Comparison of ENCODE assay signal across 21 cellular contexts in genomic region chr5:10634562-10634961, GRCh38.
A peak's percentile ranks its signal among the peaks of the same experiment; 100 is the strongest.
DNase-seq lines count a peak whose midpoint lies in the region; ATAC-seq and TF ChIP-seq lines count a peak whose summit lies in the region.
"Had no signal": no experiment of that assay in that cellular context is flagged by ENCODE, and none has a peak within 500 bp of the region (broad histone marks: within the 10 kb centered on the region; RNA-seq: fewer than 3 reads in every experiment).

No MANE protein-coding gene starts in this region.

- H3K4me2 ChIP-seq in BLaER1 = peak overlapping the region; percentile 90
- H3K4me2 ChIP-seq: hepatocyte had no signal

- H3K4me1 ChIP-seq in BLaER1 = peaks cover 72% of the 10 kb centered on the region
- H3K4me1 ChIP-seq: BE2C had no signal

- H4K20me1 ChIP-seq in BLaER1 = peaks cover 81% of the 10 kb centered on the region

- H3K36me3 ChIP-seq in BLaER1 = peaks cover 31% of the 10 kb centered on the region
- H3K36me3 ChIP-seq: BE2C, suprapubic skin, vagina had no signal

- ATAC-seq in activated B cell treated with CpG ODN at 0.5 μM for 24 hours (ENCODE audit: low read depth) = no peak
- ATAC-seq in HG03432 (IDR thresholded peaks at IDR 0.05; ENCODE audit: unreplicated experiment) = no peak

- no peak overlapping the region for H3K9ac ChIP-seq in BLaER1
- H3K9ac ChIP-seq: GM23248 had no signal

- no peaks in the 10 kb centered on the region for H3K27me3 Mint-ChIP-seq in T-helper 1 cell treated with Interleukin-12 subunit alpha and Interleukin-12 subunit beta and Interleukin-4 antibody, amounts not matched to agents 30 μg/mL and 1 μg/mL, for 36 hours (ENCODE audit: low read depth)
- no peaks in the 10 kb centered on the region for H3K27me3 Mint-ChIP-seq in activated B cell treated with CpG ODN at 0.5 μM for 24 hours
- H3K27me3 Mint-ChIP-seq in immature natural killer cell (ENCODE audit: low read depth in 3 of 3) = peaks cover under 1 to 21% (median 6%) of the 10 kb centered on the region in 3 donors

- in situ Hi-C loops in ACHN (cut with HindIII; ENCODE audit: low pct_ligation_motif_present, low pct_unique_long_range_greater_than_20kb, low sequenced_read_pairs) = no loop called here

- no peak for DNase-seq in T-helper 1 cell
- DNase-seq in activated B cell treated with CpG ODN at 0.5 μM for 24 hours = no peak
- no peak for DNase-seq in immature natural killer cell
- no peak for DNase-seq in C1 segment of cervical spinal cord (lab: John Stamatoyannopoulos, UW)
- no peak for DNase-seq in ACHN
- DNase-seq: BE2C, cerebellar nuclear complex, foreskin melanocyte, NCI-H187, NCI-H748 treated with DMSO at 0.1 percent for 48 hours, OCI-M1, retina, Right ventricle myocardium superior had no signal

- peaks cover 14% of the 10 kb centered on the region for H3K9me3 ChIP-seq in BLaER1
- H3K9me3 ChIP-seq: BE2C, suprapubic skin, vagina had no signal

- no peak overlapping the region for H3K4me3 ChIP-seq in BLaER1
- H3K4me3 ChIP-seq: GM23248, hepatocyte, lung, suprapubic skin, vagina had no signal

- H3K4me3 Mint-ChIP-seq in T-helper 1 cell treated with Interleukin-12 subunit alpha and Interleukin-12 subunit beta and Interleukin-4 antibody, amounts not matched to agents 30 μg/mL and 1 μg/mL, for 36 hours = peak overlapping the region; percentile 71
- H3K4me3 Mint-ChIP-seq in activated B cell treated with CpG ODN at 0.5 μM for 24 hours = peak overlapping the region; percentile 82
- peak overlapping the region in 2 of 5 donors; percentile 30 to 71 for H3K4me3 Mint-ChIP-seq in immature natural killer cell

- no peak overlapping the region for H3K27ac ChIP-seq in BLaER1
- H3K27ac ChIP-seq: GM23248, hepatocyte, suprapubic skin, vagina had no signal

- no peak for TF ChIP-seq CTCF in activated B cell treated with CpG ODN at 0.5 μM for 24 hours (IDR thresholded peaks at IDR 0.05)

- peak overlapping the region; percentile 95 for H3K27ac Mint-ChIP-seq in T-helper 1 cell treated with Interleukin-12 subunit alpha and Interleukin-12 subunit beta and Interleukin-4 antibody, amounts not matched to agents 30 μg/mL and 1 μg/mL, for 36 hours
- peak overlapping the region; percentile 99 for H3K27ac Mint-ChIP-seq in activated B cell treated with CpG ODN at 0.5 μM for 24 hours
- H3K27ac Mint-ChIP-seq in immature natural killer cell = peak overlapping the region in 5 of 6 donors; percentile 29 to 90 (median 65)

- H3K4me1 Mint-ChIP-seq in T-helper 1 cell treated with Interleukin-12 subunit alpha and Interleukin-12 subunit beta and Interleukin-4 antibody, amounts not matched to agents 30 μg/mL and 1 μg/mL, for 36 hours (ENCODE audit: low read depth) = peaks cover 57% of the 10 kb centered on the region
- H3K4me1 Mint-ChIP-seq in activated B cell treated with CpG ODN at 0.5 μM for 24 hours (peaks cover 84% of the 10 kb centered on the region), immature natural killer cell (peaks cover 26 to 38% of the 10 kb centered on the region in 2 donors)

- POLR2A ChIA-PET in activated B cell treated with CpG ODN at 0.5 μM for 24 hours (lab: Charles Lee) = interaction anchor here (0.6 to 6.4 kb wide), 19 partner anchors 9 to 385 kb away, joined by 3 to 158 read pairs (median 6); partner anchors contain the start of genes ANKRD33B, ATPSCKMT, CCT5 and DAP

- no peaks in the 10 kb centered on the region for H3K27me3 ChIP-seq in BLaER1
- H3K27me3 ChIP-seq: BE2C, suprapubic skin, vagina had no signal

- H3K9me3 Mint-ChIP-seq in T-helper 1 cell treated with Interleukin-12 subunit alpha and Interleukin-12 subunit beta and Interleukin-4 antibody, amounts not matched to agents 30 μg/mL and 1 μg/mL, for 36 hours = peaks cover 9% of the 10 kb centered on the region
- H3K9me3 Mint-ChIP-seq in activated B cell treated with CpG ODN at 0.5 μM for 24 hours = peaks cover 4% of the 10 kb centered on the region
- H3K9me3 Mint-ChIP-seq in immature natural killer cell = peaks cover 0 to 7% (median 0%) of the 10 kb centered on the region in 6 donors

- intact Hi-C loops in activated B cell treated with CpG ODN at 0.5 μM for 24 hours (cut with micrococcal nuclease) = loop anchor here (1.0 to 10.0 kb wide), 3 partner anchors 24 to 385 kb away; partner anchors contain the start of gene ATPSCKMT

- H3K36me3 Mint-ChIP-seq in T-helper 1 cell treated with Interleukin-12 subunit alpha and Interleukin-12 subunit beta and Interleukin-4 antibody, amounts not matched to agents 30 μg/mL and 1 μg/mL, for 36 hours (ENCODE audit: low read depth) = peaks cover 14% of the 10 kb centered on the region
- H3K36me3 Mint-ChIP-seq in activated B cell treated with CpG ODN at 0.5 μM for 24 hours (ENCODE audit: low read depth) (peaks cover 40% of the 10 kb centered on the region), immature natural killer cell (peaks cover 0 to 5% (median 4%) of the 10 kb centered on the region in 3 donors)

- CTCF ChIA-PET in activated B cell treated with CpG ODN at 0.5 μM for 24 hours (lab: Charles Lee) = interaction anchor here (0.8 to 1.9 kb wide), 4 partner anchors 27 to 182 kb away, joined by 3 to 7 read pairs (median 4); partner anchors contain the start of gene DAP
